ENCODE assay signal across 8 cellular contexts in the genomic region with DNA sequence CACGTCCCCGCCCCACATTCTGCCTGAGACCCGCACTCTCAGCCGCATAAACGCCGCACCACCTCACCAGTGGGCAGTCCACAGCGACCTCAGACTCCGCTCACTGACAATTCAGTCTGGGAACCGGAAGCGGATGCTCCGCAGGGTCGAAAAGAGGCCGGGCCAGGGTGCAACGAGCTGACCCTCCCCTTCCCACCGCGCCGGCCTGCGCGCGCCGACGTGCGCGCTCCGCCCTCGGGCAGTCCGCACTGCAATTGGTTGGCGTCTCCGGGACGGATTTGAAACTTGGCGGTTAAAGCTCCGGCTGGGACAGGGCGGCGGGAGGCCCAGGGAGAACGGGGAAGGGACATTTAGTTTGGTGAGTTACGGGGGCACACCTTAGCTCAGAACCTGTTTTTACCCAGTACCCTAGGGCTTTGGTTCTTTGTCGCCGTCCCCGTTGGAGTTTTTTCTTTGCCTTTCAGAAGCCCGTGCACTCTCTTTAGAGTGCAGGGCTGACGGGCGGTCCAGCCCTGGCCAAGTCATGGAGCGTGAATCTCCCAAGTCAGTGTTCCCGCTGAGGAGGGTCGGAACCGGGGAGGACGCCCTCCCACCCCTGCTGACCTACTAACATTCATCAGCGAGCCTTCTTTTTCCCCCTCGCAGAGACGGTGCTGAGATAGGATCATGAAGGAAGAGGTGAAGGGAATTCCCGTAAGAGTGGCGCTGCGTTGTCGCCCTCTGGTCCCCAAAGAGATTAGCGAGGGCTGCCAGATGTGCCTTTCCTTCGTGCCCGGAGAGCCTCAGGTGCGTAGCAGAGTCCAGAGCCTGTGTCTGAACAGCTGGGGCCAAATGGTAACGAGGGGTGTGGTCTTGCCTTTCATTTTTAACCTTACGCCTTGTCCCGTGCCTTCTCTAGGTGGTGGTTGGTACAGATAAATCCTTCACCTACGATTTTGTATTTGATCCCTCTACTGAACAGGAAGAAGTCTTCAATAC. TPM values are rescaled to one million over a fixed set of nuclear protein-coding genes. Genes with fewer than 3 reads are reported as not detected.
A peak's percentile ranks its signal among the peaks of the same experiment; 100 is the strongest.
DNase-seq lines count a peak whose midpoint lies in the region; ATAC-seq, FAIRE-seq and TF ChIP-seq lines count a peak whose summit lies in the region.

A gene with protein sequence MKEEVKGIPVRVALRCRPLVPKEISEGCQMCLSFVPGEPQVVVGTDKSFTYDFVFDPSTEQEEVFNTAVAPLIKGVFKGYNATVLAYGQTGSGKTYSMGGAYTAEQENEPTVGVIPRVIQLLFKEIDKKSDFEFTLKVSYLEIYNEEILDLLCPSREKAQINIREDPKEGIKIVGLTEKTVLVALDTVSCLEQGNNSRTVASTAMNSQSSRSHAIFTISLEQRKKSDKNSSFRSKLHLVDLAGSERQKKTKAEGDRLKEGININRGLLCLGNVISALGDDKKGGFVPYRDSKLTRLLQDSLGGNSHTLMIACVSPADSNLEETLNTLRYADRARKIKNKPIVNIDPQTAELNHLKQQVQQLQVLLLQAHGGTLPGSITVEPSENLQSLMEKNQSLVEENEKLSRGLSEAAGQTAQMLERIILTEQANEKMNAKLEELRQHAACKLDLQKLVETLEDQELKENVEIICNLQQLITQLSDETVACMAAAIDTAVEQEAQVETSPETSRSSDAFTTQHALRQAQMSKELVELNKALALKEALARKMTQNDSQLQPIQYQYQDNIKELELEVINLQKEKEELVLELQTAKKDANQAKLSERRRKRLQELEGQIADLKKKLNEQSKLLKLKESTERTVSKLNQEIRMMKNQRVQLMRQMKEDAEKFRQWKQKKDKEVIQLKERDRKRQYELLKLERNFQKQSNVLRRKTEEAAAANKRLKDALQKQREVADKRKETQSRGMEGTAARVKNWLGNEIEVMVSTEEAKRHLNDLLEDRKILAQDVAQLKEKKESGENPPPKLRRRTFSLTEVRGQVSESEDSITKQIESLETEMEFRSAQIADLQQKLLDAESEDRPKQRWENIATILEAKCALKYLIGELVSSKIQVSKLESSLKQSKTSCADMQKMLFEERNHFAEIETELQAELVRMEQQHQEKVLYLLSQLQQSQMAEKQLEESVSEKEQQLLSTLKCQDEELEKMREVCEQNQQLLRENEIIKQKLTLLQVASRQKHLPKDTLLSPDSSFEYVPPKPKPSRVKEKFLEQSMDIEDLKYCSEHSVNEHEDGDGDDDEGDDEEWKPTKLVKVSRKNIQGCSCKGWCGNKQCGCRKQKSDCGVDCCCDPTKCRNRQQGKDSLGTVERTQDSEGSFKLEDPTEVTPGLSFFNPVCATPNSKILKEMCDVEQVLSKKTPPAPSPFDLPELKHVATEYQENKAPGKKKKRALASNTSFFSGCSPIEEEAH (plus strand): TSS at position 312 of the 978 bp plus-strand sequence. CDS start 355 bp downstream, at position 667.
A gene with protein sequence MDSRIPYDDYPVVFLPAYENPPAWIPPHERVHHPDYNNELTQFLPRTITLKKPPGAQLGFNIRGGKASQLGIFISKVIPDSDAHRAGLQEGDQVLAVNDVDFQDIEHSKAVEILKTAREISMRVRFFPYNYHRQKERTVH (minus strand): TSS at position 135 of the 978 bp plus-strand sequence. CDS start 586 bp downstream, outside the sequence.

- peak; percentile 97 for ATAC-seq in HG02678 (IDR thresholded peaks at IDR 0.05; ENCODE audit: unreplicated experiment)

- H3K4me1 ChIP-seq in right atrium auricular region (peaks cover 0 to 11% of the 10 kb centered on the region in 2 donors), uterus (no peaks in the 10 kb centered on the region)

- peaks cover 10% of the 10 kb centered on the region for H3K36me3 Mint-ChIP-seq in T-helper 1 cell treated with Interleukin-12 subunit alpha and Interleukin-12 subunit beta and Interleukin-4 antibody, amounts not matched to agents 30 μg/mL and 1 μg/mL, for 36 hours (ENCODE audit: low read depth)

- H3K27me3 Mint-ChIP-seq in T-helper 1 cell treated with Interleukin-12 subunit alpha and Interleukin-12 subunit beta and Interleukin-4 antibody, amounts not matched to agents 30 μg/mL and 1 μg/mL, for 36 hours (ENCODE audit: low read depth) = no peaks in the 10 kb centered on the region

- TF ChIP-seq POLR2A in GM12892 (IDR thresholded peaks at IDR 0.05; ENCODE audit: low read depth, low read length) (peak; percentile 78; the same call in 1 of the 2 replicates), uterus (IDR thresholded peaks at IDR 0.05) (no peak)

- H3K9me3 Mint-ChIP-seq in T-helper 1 cell treated with Interleukin-12 subunit alpha and Interleukin-12 subunit beta and Interleukin-4 antibody, amounts not matched to agents 30 μg/mL and 1 μg/mL, for 36 hours = no peaks in the 10 kb centered on the region

- H3K4me3 ChIP-seq in right atrium auricular region (peak within 1 kb of the TSS; percentile 39 to 57), uterus (peak within 1 kb of the TSS; percentile 35 to 41)

- peak within 1 kb of the TSS; percentile 88 for H3K4me3 Mint-ChIP-seq in T-helper 1 cell treated with Interleukin-12 subunit alpha and Interleukin-12 subunit beta and Interleukin-4 antibody, amounts not matched to agents 30 μg/mL and 1 μg/mL, for 36 hours

- intact Hi-C loops in uterus (cut with DNase I; ENCODE audit: low total_unique reads) = no loop called here

- TF ChIP-seq CTCF in right atrium auricular region (IDR thresholded peaks at IDR 0.05) (no peak), uterus (IDR thresholded peaks at IDR 0.05) (no peak)

- peak within 1 kb of the TSS; percentile 51 to 65 for H3K27ac ChIP-seq in right atrium auricular region
- H3K27ac ChIP-seq in uterus = peak within 1 kb of the TSS; percentile 62 to 67

- peak; percentile 85 for FAIRE-seq in GM12892 (lab: Jason Lieb, UNC)

- H3K27ac Mint-ChIP-seq in T-helper 1 cell treated with Interleukin-12 subunit alpha and Interleukin-12 subunit beta and Interleukin-4 antibody, amounts not matched to agents 30 μg/mL and 1 μg/mL, for 36 hours = peak within 1 kb of the TSS; percentile 91

- no peaks in the 10 kb centered on the region for H3K9me3 ChIP-seq in right atrium auricular region
- H3K9me3 ChIP-seq in uterus = no peaks in the 10 kb centered on the region

- H3K36me3 ChIP-seq in right atrium auricular region (peaks cover 5% of the 10 kb centered on the region), uterus (no peaks in the 10 kb centered on the region)

- peaks cover 26% of the 10 kb centered on the region for H3K4me1 Mint-ChIP-seq in T-helper 1 cell treated with Interleukin-12 subunit alpha and Interleukin-12 subunit beta and Interleukin-4 antibody, amounts not matched to agents 30 μg/mL and 1 μg/mL, for 36 hours (ENCODE audit: low read depth)

- H3K27me3 ChIP-seq in right atrium auricular region (no peaks in the 10 kb centered on the region), uterus (no peaks in the 10 kb centered on the region)

- DNase-seq in GM12892 (ENCODE audit: insufficient read length) = peak; percentile 81
- DNase-seq in NCI-H1105 treated with DMSO at 0.1 percent for 48 hours (lab: John Stamatoyannopoulos, UW) = peak; percentile 64
- DNase-seq in amygdala (lab: John Stamatoyannopoulos, UW) = peak in 54 of 56 donors; percentile 3 to 77 (median 40)
- peak; percentile 72 for DNase-seq in right atrium auricular region (ENCODE audit: low spot score)
- DNase-seq in pulmonary artery endothelial cell (ENCODE audit: low read depth, low spot score) = peak; percentile 24
- DNase-seq in uterus = peak; percentile 60 to 77

RNA-seq across cellular contexts. Expression of the first gene that starts in this region (rescaled TPM):
- 9.2 TPM for polyA plus RNA-seq in GM12892 (2012; ENCODE audit: missing spikeins)
- total RNA-seq in right atrium auricular region (under 1 TPM; 0.08 to 0.41 TPM), pulmonary artery endothelial cell (13.9 and 26.9 TPM in 2 replicates), uterus (10 to 100 TPM in 1 of 4 donors, under 1 TPM in 1, not detected in 2; under 0.01 to 11.1 TPM)

RNA-seq across cellular contexts. Expression of the second gene that starts in this region (rescaled TPM):
- 43.2 TPM for polyA plus RNA-seq in GM12892 (2012; ENCODE audit: missing spikeins)
- 10 to 100 TPM; 30.2 to 44.5 TPM for total RNA-seq in right atrium auricular region
- 33.9 and 37.7 TPM in 2 replicates for total RNA-seq in pulmonary artery endothelial cell
- 10 to 100 TPM; 16.3 to 49.2 (median 25.6) TPM for total RNA-seq in uterus

Comparison
In these comparisons a context has a peak if more than half of its experiments do, and no peak if none do; other contexts are left out.
1. Peak in every context shown above with its lines: DNase-seq, ATAC-seq, H3K4me3 ChIP-seq and H3K27ac ChIP-seq.
2. DNase-seq: peak in every context shown above with its lines; median percentile 81 in GM12892; 72 in right atrium auricular region; 68 in uterus; 64 in NCI-H1105 treated with DMSO at 0.1 percent for 48 hours; 40 in amygdala; 24 in pulmonary artery endothelial cell.